Comparison of ENCODE assay signal across 11 cellular contexts in genomic region chr3:149532463-149533180, GRCh38. TPM values are rescaled to one million over a fixed set of nuclear protein-coding genes. Genes with fewer than 3 reads are reported as not detected.
DNase-seq lines count a peak whose midpoint lies in the region; ATAC-seq, FAIRE-seq and TF ChIP-seq lines count a peak whose summit lies in the region.
"Had no signal": no experiment of that assay in that cellular context is flagged by ENCODE, and none has a peak within 500 bp of the region (broad histone marks: within the 10 kb centered on the region; RNA-seq: fewer than 3 reads in every experiment).

No MANE protein-coding gene starts in this region.

- H3K9ac ChIP-seq in Loucy (ENCODE audit: low read depth, low read length, poor library complexity, severe bottlenecking) (no peak overlapping the region), HepG2 (ENCODE audit: insufficient read depth, low read depth, low read length) (no peak overlapping the region)

- H3K27ac ChIP-seq in breast epithelium: peak overlapping the region; percentile 70 to 79
- peak overlapping the region; percentile 9 for H3K27ac ChIP-seq in HepG2 (ENCODE audit: extremely low read length, insufficient read depth, low read length)
- H3K27ac ChIP-seq in uterus: peak overlapping the region; percentile 53 to 55
- H3K27ac ChIP-seq: C4-2B, epithelial cell of prostate had no signal

- H4K20me1 ChIP-seq in Loucy (ENCODE audit: insufficient read depth, low read length, poor library complexity, severe bottlenecking) (no peaks in the 10 kb centered on the region), HepG2 (ENCODE audit: insufficient read depth, low read length) (peaks cover 58% of the 10 kb centered on the region)

- POLR2A ChIA-PET in MCF 10A (lab: Yijun Ruan, JAX): interaction anchor here (0.9 kb wide), 1 partner anchor 9 kb away, joined by 4 read pairs; no protein-coding TSS in a partner anchor
- POLR2A ChIA-PET in HepG2 (lab: Yijun Ruan, JAX): no interaction called here

- H3K4me1 ChIP-seq in breast epithelium: no peaks in the 10 kb centered on the region
- peaks cover 5% of the 10 kb centered on the region for H3K4me1 ChIP-seq in Loucy (ENCODE audit: insufficient read depth, low read length, poor library complexity, severe bottlenecking)
- H3K4me1 ChIP-seq in HepG2 (ENCODE audit: insufficient read depth, low read length): peaks cover 59% of the 10 kb centered on the region
- peaks cover 0 to 24% of the 10 kb centered on the region in 2 donors for H3K4me1 ChIP-seq in uterus

- DNase-seq in breast epithelium (ENCODE audit: low spot score in 2 of 2): no peak
- DNase-seq in MCF 10A (ENCODE audit: unreplicated experiment): no peak
- no peak for DNase-seq in HepG2 (ENCODE audit: low spot score)
- no peak for DNase-seq in uterus
- no peak for DNase-seq in HUDEP-2 (lab: John Stamatoyannopoulos, UW; ENCODE audit: unreplicated experiment in 76 of 76)
- DNase-seq in DMS79 treated with DMSO at 0.1 percent for 48 hours (lab: John Stamatoyannopoulos, UW): no peak
- DNase-seq: OCI-M1 had no signal

- TF ChIP-seq CTCF in breast epithelium (IDR thresholded peaks at IDR 0.05) (no peak), MCF 10A (IDR thresholded peaks at IDR 0.05; ENCODE audit: unreplicated experiment) (no peak), Loucy (conservative IDR thresholded peaks at IDR 0.05; ENCODE audit: low read length) (no peak), HepG2 (CRISPR knock-in tag; IDR thresholded peaks at IDR 0.05) (no peak), uterus (IDR thresholded peaks at IDR 0.05) (no peak)

- BruUV-seq in MCF 10A (replicated peaks; lab: Mats Ljungman, UMichigan) (no TSS peak), HepG2 (replicated peaks; lab: Mats Ljungman, UMichigan) (no TSS peak)

- H3K79me2 ChIP-seq in Loucy (ENCODE audit: insufficient read depth, low read length) (no peaks in the 10 kb centered on the region), HepG2 (ENCODE audit: insufficient read depth, low read length) (peaks cover 26% of the 10 kb centered on the region)

- H3K27me3 Mint-ChIP-seq in MCF 10A (ENCODE audit: insufficient read depth, unreplicated experiment): no peaks in the 10 kb centered on the region

- no peaks in the 10 kb centered on the region for H3K9me2 ChIP-seq in Loucy (replicated peaks; ENCODE audit: low read depth, low read length)

- H3K36me3 Mint-ChIP-seq in MCF 10A (ENCODE audit: insufficient read depth, unreplicated experiment): peaks cover 7% of the 10 kb centered on the region

- H3K27ac Mint-ChIP-seq in MCF 10A (ENCODE audit: low read depth, unreplicated experiment): no peak overlapping the region

- H3K27me3 ChIP-seq in breast epithelium: no peaks in the 10 kb centered on the region
- H3K27me3 ChIP-seq in Loucy (ENCODE audit: insufficient read depth, low read length, poor library complexity, severe bottlenecking): no peaks in the 10 kb centered on the region
- no peaks in the 10 kb centered on the region for H3K27me3 ChIP-seq in HepG2 (ENCODE audit: control insufficient read depth in 1 of 2, insufficient read depth in 2 of 2, low read length in 2 of 2)
- H3K27me3 ChIP-seq in uterus: no peaks in the 10 kb centered on the region

- in situ Hi-C loops in HepG2 (cut with HindIII; ENCODE audit: extremely low pct_ligation_motif_present, low pct_unique_long_range_greater_than_20kb): no loop called here

- H3K4me3 Mint-ChIP-seq in MCF 10A (ENCODE audit: unreplicated experiment): no peak overlapping the region

- no peaks in the 10 kb centered on the region for H3F3A ChIP-seq in Loucy (ENCODE audit: low read depth)

- H3K36me3 ChIP-seq in breast epithelium: no peaks in the 10 kb centered on the region
- H3K36me3 ChIP-seq in Loucy (ENCODE audit: insufficient read depth, low read length): no peaks in the 10 kb centered on the region
- peaks cover 10 to 67% of the 10 kb centered on the region in 2 experiments for H3K36me3 ChIP-seq in HepG2 (replicated peaks in 1 of 2; ENCODE audit: control insufficient read depth in 1 of 2, insufficient read depth in 2 of 2, low read length in 2 of 2)
- H3K36me3 ChIP-seq in uterus: no peaks in the 10 kb centered on the region

- no peak overlapping the region for H3K4me2 ChIP-seq in Loucy (ENCODE audit: low read depth, low read length, poor library complexity, severe bottlenecking)
- no peak overlapping the region for H3K4me2 ChIP-seq in HepG2 (ENCODE audit: low read depth, low read length)

- H3K4me1 Mint-ChIP-seq in MCF 10A (ENCODE audit: insufficient read depth, unreplicated experiment): peaks cover 38% of the 10 kb centered on the region

- no peak for TF ChIP-seq POLR2A in breast epithelium (IDR thresholded peaks at IDR 0.05)
- no peak for TF ChIP-seq POLR2A in HepG2 (IDR thresholded peaks at IDR 0.05; ENCODE audit: insufficient read depth in 1 of 2, low read depth in 2 of 2, low read length in 2 of 2)
- no peak for TF ChIP-seq POLR2A in uterus (IDR thresholded peaks at IDR 0.05)

- WGBS in HepG2 (ENCODE audit: low lambda C conversion rate): 73% methylated on average over 9 of the region's 9 CpGs

- intact Hi-C loops in breast epithelium (cut with DNase I; ENCODE audit: low total_unique reads): no loop called here
- intact Hi-C loops in MCF 10A (cut with micrococcal nuclease): no loop called here
- intact Hi-C loops in HepG2 (cut with micrococcal nuclease; ENCODE audit: unreplicated experiment): loop anchor here (5.0 kb wide), 1 partner anchor 220 kb away; the partner anchor contains the start of gene COMMD2
- intact Hi-C loops in uterus (cut with DNase I; ENCODE audit: low total_unique reads): loop anchor here (10.0 kb wide), 1 partner anchor 122 kb away; the partner anchor contains the start of gene WWTR1

- ATAC-seq in HepG2 (peak; percentile 65), GM19328 (IDR thresholded peaks at IDR 0.05; ENCODE audit: unreplicated experiment) (no peak)

- H3K9me3 ChIP-seq in breast epithelium: no peaks in the 10 kb centered on the region
- H3K9me3 ChIP-seq in Loucy (ENCODE audit: insufficient read depth, low read depth, low read length): no peaks in the 10 kb centered on the region
- H3K9me3 ChIP-seq in HepG2 (ENCODE audit: low read length): no peaks in the 10 kb centered on the region
- no peaks in the 10 kb centered on the region for H3K9me3 ChIP-seq in uterus

- no peaks in the 10 kb centered on the region for H3K9me3 Mint-ChIP-seq in MCF 10A (ENCODE audit: unreplicated experiment)

- no peak for FAIRE-seq in HepG2 (lab: Jason Lieb, UNC)

- no peak overlapping the region for H3K4me3 ChIP-seq in breast epithelium
- no peak overlapping the region for H3K4me3 ChIP-seq in Loucy (ENCODE audit: low read length, poor library complexity, severe bottlenecking)
- no peak overlapping the region for H3K4me3 ChIP-seq in HepG2 (replicated peaks in 1 of 3; ENCODE audit: insufficient read depth in 1 of 3, low read depth in 2 of 3, low read length in 3 of 3)
- H3K4me3 ChIP-seq in uterus: no peak overlapping the region

- no peak for TF ChIP-seq RAD21 in HepG2 (CRISPR knock-in tag; IDR thresholded peaks at IDR 0.05)

- CTCF ChIA-PET in MCF 10A (lab: Yijun Ruan, JAX) (interaction anchor here (0.7 to 3.5 kb wide), 8 partner anchors 8 to 276 kb away, joined by 3 to 32 read pairs (median 6); partner anchors contain the start of gene WWTR1), HepG2 (lab: Yijun Ruan, JAX; ENCODE audit: low intra/inter-chr PET ratio, low total read pairs) (interaction anchor here (0.8 kb wide), 1 partner anchor 185 kb away, joined by 3 read pairs; no protein-coding TSS in a partner anchor)

- H2AFZ ChIP-seq in Loucy (ENCODE audit: low read length) (peak overlapping the region; percentile 69), HepG2 (ENCODE audit: low read length) (no peak overlapping the region)

- TF ChIP-seq EP300 in HepG2 (IDR thresholded peaks at IDR 0.05; ENCODE audit: low read depth in 2 of 2, low read length in 2 of 2) (no peak), HepG2 (CRISPR knock-in tag; IDR thresholded peaks at IDR 0.05; ENCODE audit: borderline replicate concordance) (no peak)

TF ChIP-seq in HepG2, 621 proteins besides CTCF, POLR2A, EP300 and RAD21 (continues in another document):
- TF ChIP-seq HOXA3 (CRISPR knock-in tag; IDR thresholded peaks at IDR 0.05) (no peak), HNRNPK (IDR thresholded peaks at IDR 0.05; ENCODE audit: low read depth, low read length, poor library complexity, severe bottlenecking) (no peak), KDM5A (IDR thresholded peaks at IDR 0.05; ENCODE audit: borderline replicate concordance, low read length) (no peak)

RNA-seq across cellular contexts. Expression of gene TM4SF4, which starts 58.1 kb away (rescaled TPM):
- total RNA-seq in breast epithelium (1 to 10 TPM in 1 of 3 donors, not detected in 2; 1.6 TPM), MCF 10A (2022) (not detected in 2 replicates), HepG2 (2016; rRNA removed; fragmentation: Illumina TruSeq; extraction: Trizol) (0.77 and 0.95 TPM in 2 replicates), uterus (1 to 10 TPM in 1 of 4 donors, not detected in 3; 5.6 TPM)
- total RNA-seq in HepG2 (2016; cell fraction: cytosol; rRNA removed; fragmentation: Illumina TruSeq; extraction: Trizol; ENCODE audit: low read depth): 0.91 TPM in 1 of 2 replicates, not detected in the other
- 0.34 and 1.4 TPM in 2 replicates for total RNA-seq in HepG2 (2016; cell fraction: insoluble cytoplasmic fraction; rRNA removed; fragmentation: Illumina TruSeq; extraction: Trizol)
- total RNA-seq in HepG2 (2016; cell fraction: membrane; rRNA removed; fragmentation: Illumina TruSeq; extraction: Trizol): 0.59 and 0.62 TPM in 2 replicates
- total RNA-seq in HepG2 (2016; cell fraction: nucleus; rRNA removed; fragmentation: Illumina TruSeq; extraction: Trizol): 0.75 and 1.1 TPM in 2 replicates
- polyA plus RNA-seq in HepG2 (2011; rRNA removed): 0.63 and 0.89 TPM in 2 replicates
- 0.90 and 1.1 TPM in 2 replicates for polyA plus RNA-seq in HepG2 (2011; cell fraction: cytosol; rRNA removed)
- polyA plus RNA-seq in HepG2 (2011; cell fraction: nucleus; rRNA removed): 0.66 TPM in 1 of 2 replicates, not detected in the other
- 0.47 and 0.86 TPM in 2 replicates for polyA plus RNA-seq in HepG2 (2012)
- polyA plus RNA-seq in HepG2 (2016; cell fraction: cytosol; fragmentation: Illumina TruSeq; extraction: Trizol; ENCODE audit: low read depth): 0.21 and 0.29 TPM in 2 replicates
- 0.45 and 0.89 TPM in 2 replicates for polyA plus RNA-seq in HepG2 (2016; cell fraction: insoluble cytoplasmic fraction; fragmentation: Illumina TruSeq; extraction: Trizol; ENCODE audit: low read depth)
- 0.15 and 0.21 TPM in 2 replicates for polyA plus RNA-seq in HepG2 (2016; cell fraction: membrane; fragmentation: Illumina TruSeq; extraction: Trizol; ENCODE audit: low read depth)
- 0.72 and 1.8 TPM in 2 replicates for polyA plus RNA-seq in HepG2 (2016; cell fraction: nucleus; fragmentation: Illumina TruSeq; extraction: Trizol; ENCODE audit: insufficient read depth, low read depth)
- 0.36 TPM in 1 of 2 replicates, not detected in the other for polyA minus RNA-seq in HepG2 (2011; rRNA and poly(A)+ RNA removed; ENCODE audit: low replicate concordance)
- polyA minus RNA-seq in HepG2 (2011; cell fraction: cytosol; rRNA and poly(A)+ RNA removed): 1.3 TPM in 1 of 2 replicates, not detected in the other
- polyA minus RNA-seq in HepG2 (2011; cell fraction: nucleus; rRNA and poly(A)+ RNA removed): 1.0 and 1.6 TPM in 2 replicates

Comparison
In these comparisons a context has a peak if more than half of its experiments do, and no peak if none do; other contexts are left out.
1. H3K27ac ChIP-seq: peak in every context shown above with its lines; median percentile 74 in breast epithelium; 54 in uterus; 9 in HepG2.
2. intact Hi-C loops: an anchor here in HepG2 (5.0 kb wide) and uterus (10.0 kb wide); none called in breast epithelium and MCF 10A.